10 cellular contexts compared by ENCODE assay signal in genomic region chr2:201909961-201910361, GRCh38.
DNase-seq lines count a peak whose midpoint lies in the region; ATAC-seq and TF ChIP-seq lines count a peak whose summit lies in the region.
"Had no signal": no experiment of that assay in that cellular context is flagged by ENCODE, and none has a peak within 500 bp of the region (broad histone marks: within the 10 kb centered on the region; RNA-seq: fewer than 3 reads in every experiment).

No MANE protein-coding gene starts in this region.

- no peaks in the 10 kb centered on the region for H3K36me3 ChIP-seq in CD4-positive, alpha-beta memory T cell (ENCODE audit: insufficient read depth, low read length)
- H3K36me3 ChIP-seq in ovary, result no peaks in the 10 kb centered on the region
- H3K36me3 ChIP-seq: thoracic aorta had no signal

- peaks cover 4 to 10% of the 10 kb centered on the region in 2 donors for H3K27me3 Mint-ChIP-seq in CD4-positive, alpha-beta memory T cell

- no peak overlapping the region for H3K27ac ChIP-seq in CD4-positive, alpha-beta memory T cell (ENCODE audit: low read depth, low read length)
- no peak overlapping the region for H3K27ac ChIP-seq in ovary
- H3K27ac ChIP-seq in RWPE1, result no peak overlapping the region
- H3K27ac ChIP-seq: thoracic aorta had no signal

- no peak for TF ChIP-seq EP300 in ovary (IDR thresholded peaks at IDR 0.05)

- no peak for DNase-seq in CD4-positive, alpha-beta memory T cell
- DNase-seq in NOMO-1 treated with dmso at 0.1 percent for 144 hours (lab: John Stamatoyannopoulos, UW; ENCODE audit: unreplicated experiment) (peak; percentile 0), fibroblast of the aortic adventitia (ENCODE audit: low read depth) (peak; percentile 61), ovary (no peak), cerebellar cortex (ENCODE audit: low spot score) (no peak), Right ventricle myocardium inferior (ENCODE audit: missing footprints) (no peak), RWPE1 (ENCODE audit: low spot score) (no peak)

- peak overlapping the region in 7 of 8 donors; percentile 42 to 72 (median 64) for H3K4me3 Mint-ChIP-seq in CD4-positive, alpha-beta memory T cell
- H3K4me3 Mint-ChIP-seq: memory B cell had no signal

- H3K27ac Mint-ChIP-seq in CD4-positive, alpha-beta memory T cell, result peak overlapping the region in 3 of 7 donors; percentile 68 to 78 (median 74)
- H3K27ac Mint-ChIP-seq: memory B cell had no signal

- TF ChIP-seq CTCF in fibroblast of the aortic adventitia (IDR thresholded peaks at IDR 0.05; ENCODE audit: insufficient read depth, low read length) (no peak), ovary (IDR thresholded peaks at IDR 0.05) (no peak), RWPE1 (conservative IDR thresholded peaks at IDR 0.05; ENCODE audit: low read depth) (no peak)

- WGBS in ovary, 3 donors, result 7 to 11% (median 9%) methylated on average over 4 of the region's 4 CpGs

- CTCF ChIA-PET in CD4-positive, alpha-beta memory T cell (lab: Charles Lee; ENCODE audit: partially characterized antibody), result no interaction called here
- CTCF ChIA-PET in RWPE1 (lab: Yijun Ruan, JAX), result no interaction called here

- intact Hi-C loops in CD4-positive, alpha-beta memory T cell (cut with micrococcal nuclease), result no loop called here
- intact Hi-C loops in ovary (cut with DNase I), result no loop called here
- intact Hi-C loops in Right ventricle myocardium inferior (cut with DNase I), result no loop called here

- no peaks in the 10 kb centered on the region for H3K27me3 ChIP-seq in CD4-positive, alpha-beta memory T cell (ENCODE audit: insufficient read depth, low read length)
- no peaks in the 10 kb centered on the region for H3K27me3 ChIP-seq in ovary

- POLR2A ChIA-PET in CD4-positive, alpha-beta memory T cell (lab: Charles Lee; ENCODE audit: partially characterized antibody), result no interaction called here
- POLR2A ChIA-PET in RWPE1 (lab: Yijun Ruan, JAX; ENCODE audit: low non-redundant PET), result no interaction called here

- no peaks in the 10 kb centered on the region for H3K9me3 Mint-ChIP-seq in CD4-positive, alpha-beta memory T cell
- H3K9me3 Mint-ChIP-seq: memory B cell had no signal

- ATAC-seq in GM21390 (IDR thresholded peaks at IDR 0.05; ENCODE audit: unreplicated experiment) (peak; percentile 88), Right ventricle myocardium inferior (no peak)

- peaks cover 5 to 9% (median 8%) of the 10 kb centered on the region in 4 donors for H3K4me1 Mint-ChIP-seq in CD4-positive, alpha-beta memory T cell

- H3K4me3 ChIP-seq in CD4-positive, alpha-beta memory T cell (ENCODE audit: low read length in 2 of 2), result peak overlapping the region in 1 of 2 donors; percentile 8
- H3K4me3 ChIP-seq in fibroblast of the aortic adventitia (ENCODE audit: low read depth, low read length) (peak overlapping the region; percentile 31), ovary (no peak overlapping the region)
- H3K4me3 ChIP-seq: thoracic aorta had no signal

- H3K4me1 ChIP-seq in CD4-positive, alpha-beta memory T cell (ENCODE audit: insufficient read depth, low read length), result peaks cover 10% of the 10 kb centered on the region
- peaks cover 9% of the 10 kb centered on the region for H3K4me1 ChIP-seq in ovary (ENCODE audit: insufficient read depth)

- no peaks in the 10 kb centered on the region for H3K36me3 Mint-ChIP-seq in CD4-positive, alpha-beta memory T cell
- H3K36me3 Mint-ChIP-seq: memory B cell had no signal

- no peaks in the 10 kb centered on the region for H3K9me3 ChIP-seq in CD4-positive, alpha-beta memory T cell (ENCODE audit: control insufficient read depth in 1 of 2, low read length in 2 of 2)
- no peaks in the 10 kb centered on the region for H3K9me3 ChIP-seq in ovary
- H3K9me3 ChIP-seq: thoracic aorta had no signal

- no peak for TF ChIP-seq POLR2A in ovary (IDR thresholded peaks at IDR 0.05)

Comparison
In these comparisons a context has a peak if more than half of its experiments do, and no peak if none do; other contexts are left out.
1. DNase-seq: peak in NOMO-1 treated with dmso at 0.1 percent for 144 hours (single experiment) and fibroblast of the aortic adventitia (single experiment); none in CD4-positive, alpha-beta memory T cell (0 of 5), ovary (0 of 5), cerebellar cortex (single experiment), Right ventricle myocardium inferior (single experiment) and RWPE1 (single experiment).